8 cellular contexts compared by ENCODE assay signal in the genomic region with DNA sequence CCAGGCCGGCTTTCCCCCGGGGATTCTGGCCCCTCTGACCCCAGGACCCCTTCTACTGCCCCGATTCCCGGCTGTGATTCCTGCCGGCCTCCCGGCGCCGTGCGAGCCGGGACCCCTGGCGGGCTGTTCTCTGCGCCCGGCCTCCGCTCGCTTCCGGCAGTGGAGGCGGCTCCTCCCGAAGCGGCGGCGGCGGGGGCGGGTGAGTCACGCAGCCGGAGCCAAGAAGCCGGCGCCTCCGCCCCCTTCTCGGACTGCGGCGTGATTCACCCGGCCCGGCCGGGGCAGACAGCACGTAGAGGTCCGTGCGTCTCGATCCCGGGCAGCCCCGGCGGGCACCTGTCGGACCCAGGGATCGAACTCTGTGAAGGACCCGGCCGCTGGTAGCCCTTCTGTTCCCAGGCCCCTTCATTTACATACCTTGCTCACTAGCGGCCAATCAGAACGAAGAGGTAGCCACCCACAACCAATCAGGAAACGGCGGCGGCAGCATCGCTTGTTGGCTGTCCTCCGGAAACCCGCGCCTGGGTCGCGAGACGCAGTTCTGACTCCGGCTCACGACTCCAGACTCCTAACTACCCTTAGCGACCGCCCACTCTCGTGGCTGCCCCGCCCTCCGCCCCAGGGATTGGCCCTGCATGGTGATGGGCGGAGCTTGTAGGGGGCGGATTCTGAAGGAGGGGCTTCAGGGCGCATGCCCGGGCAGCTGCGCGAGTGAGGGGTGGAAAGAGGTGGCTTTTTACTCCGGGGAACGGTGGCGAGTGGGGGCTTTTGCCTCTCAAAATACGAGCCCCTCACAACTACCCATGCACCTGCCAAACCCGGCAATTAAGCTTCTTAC. TPM values are rescaled to one million over a fixed set of nuclear protein-coding genes. Genes with fewer than 3 reads are reported as not detected.
DNase-seq lines count a peak whose midpoint lies in the region; ATAC-seq and TF ChIP-seq lines count a peak whose summit lies in the region.

A gene with protein sequence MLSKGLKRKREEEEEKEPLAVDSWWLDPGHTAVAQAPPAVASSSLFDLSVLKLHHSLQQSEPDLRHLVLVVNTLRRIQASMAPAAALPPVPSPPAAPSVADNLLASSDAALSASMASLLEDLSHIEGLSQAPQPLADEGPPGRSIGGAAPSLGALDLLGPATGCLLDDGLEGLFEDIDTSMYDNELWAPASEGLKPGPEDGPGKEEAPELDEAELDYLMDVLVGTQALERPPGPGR (minus strand): TSS at position 543 of the 838 bp plus-strand sequence. CDS start 2,446 bp downstream, outside the sequence.

- CTCF ChIA-PET in PC-3 (lab: Charles Lee), result no interaction called here

- H3K4me3 ChIP-seq in Jurkat, Clone E6-1 (ENCODE audit: low read length), result peak within 1 kb of the TSS; percentile 73
- H3K4me3 ChIP-seq in PC-3 (ENCODE audit: low read length) (peak within 1 kb of the TSS; percentile 97), mucosa of rectum (ENCODE audit: low read length in 2 of 2) (peak within 1 kb of the TSS; percentile 79 to 95)

- H3K79me2 ChIP-seq in PC-3 (ENCODE audit: low read length), result peaks cover 33% of the 10 kb centered on the region

- no peaks in the 10 kb centered on the region for H4K20me1 ChIP-seq in PC-3 (ENCODE audit: low read length)

- H3K9me3 ChIP-seq in PC-3 (ENCODE audit: low read length) (no peaks in the 10 kb centered on the region), mucosa of rectum (ENCODE audit: control insufficient read depth in 2 of 2, low read length in 2 of 2) (no peaks in the 10 kb centered on the region)

- BruUV-seq in PC-3 (replicated peaks; lab: Mats Ljungman, UMichigan), result TSS peak; percentile 62

- H3K27ac ChIP-seq in PC-3 (ENCODE audit: low read length), result peak within 1 kb of the TSS; percentile 64
- H3K27ac ChIP-seq in epithelial cell of prostate, result peak within 1 kb of the TSS; percentile 99
- peak within 1 kb of the TSS; percentile 95 to 98 for H3K27ac ChIP-seq in mucosa of rectum (ENCODE audit: low read depth in 2 of 2, low read length in 2 of 2)

- H3K9me2 ChIP-seq in PC-3 (replicated peaks; ENCODE audit: low read length), result no peaks in the 10 kb centered on the region

- H3K27me3 ChIP-seq in PC-3 (ENCODE audit: low read length) (no peaks in the 10 kb centered on the region), mucosa of rectum (ENCODE audit: control insufficient read depth in 2 of 2, insufficient read depth in 2 of 2, low read length in 2 of 2) (no peaks in the 10 kb centered on the region)

- H3K4me1 ChIP-seq in PC-3 (ENCODE audit: insufficient read depth, low read length) (peaks cover 12% of the 10 kb centered on the region), mucosa of rectum (ENCODE audit: control insufficient read depth in 2 of 2, insufficient read depth in 2 of 2, low read length in 2 of 2) (peaks cover 15 to 22% of the 10 kb centered on the region in 2 donors)

- H3K36me3 ChIP-seq in PC-3 (ENCODE audit: low read depth, low read length) (peaks cover 8% of the 10 kb centered on the region; the same call in 1 of the 2 replicates), mucosa of rectum (ENCODE audit: control insufficient read depth in 2 of 2, insufficient read depth in 2 of 2, low read length in 2 of 2) (peaks cover 8 to 12% of the 10 kb centered on the region in 2 donors)

- ATAC-seq in GM21576 (IDR thresholded peaks at IDR 0.05; ENCODE audit: unreplicated experiment) (peak; percentile 78), PC-3 (peak; percentile 77)

- POLR2A ChIA-PET in PC-3 (lab: Charles Lee; ENCODE audit: unreplicated experiment), result interaction anchor here (0.6 to 0.7 kb wide), 5 partner anchors 17 to 455 kb away, joined by 3 to 13 read pairs (median 3); no protein-coding TSS in a partner anchor

- intact Hi-C loops in PC-3 (cut with micrococcal nuclease), result no loop called here

- H3K9ac ChIP-seq in PC-3 (ENCODE audit: low read length) (peak within 1 kb of the TSS; percentile 83), mucosa of rectum (ENCODE audit: low read depth in 1 of 2, low read length in 2 of 2) (peak within 1 kb of the TSS; percentile 79 to 88)

- H2AFZ ChIP-seq in PC-3 (ENCODE audit: low read length), result peak within 1 kb of the TSS; percentile 97

- DNase-seq in DMS53 (lab: John Stamatoyannopoulos, UW) (peak; percentile 100), PC-3 (peak; percentile 96), epithelial cell of prostate (ENCODE audit: low read depth, low spot score) (peak; percentile 95)
- peak; percentile 99 for DNase-seq in Jurkat, Clone E6-1 (ENCODE audit: low read depth, low spot score)
- peak; percentile 100 for DNase-seq in activated T-cell treated with anti-CD3 and anti-CD28 coated beads, Interleukin-2, amount 50 U/mL, for 1 hour
- peak; percentile 100 for DNase-seq in stimulated activated CD8-positive, alpha-beta memory T cell treated with anti-CD3 and anti-CD28 coated beads, Interleukin-4, amount 100 ng/mL, for 48 hours

- TF ChIP-seq CTCF in PC-3 (conservative IDR thresholded peaks at IDR 0.05; ENCODE audit: low read depth, low read length), result peak; percentile 62

- H3F3A ChIP-seq in PC-3 (ENCODE audit: low read length, unreplicated experiment), result no peaks in the 10 kb centered on the region

- H3K4me2 ChIP-seq in PC-3 (ENCODE audit: low read length), result peak within 1 kb of the TSS; percentile 98

RNA-seq across cellular contexts. Expression of the gene that starts here (rescaled TPM):
- 2.6 TPM for polyA plus RNA-seq in Jurkat, Clone E6-1 (2012; ENCODE audit: insufficient read depth, insufficient read length)
- total RNA-seq in PC-3 (2014; rRNA removed), result 16.1 and 16.8 TPM in 2 replicates

Comparison
In these comparisons a context has a peak if more than half of its experiments do, and no peak if none do; other contexts are left out.
1. Peak in every context shown above with its lines: DNase-seq, ATAC-seq, H3K4me3 ChIP-seq and H3K27ac ChIP-seq.